In genomic region chr20:12978613-12979495, GRCh38 we compare ENCODE assay signal across 1 cellular context.
TF ChIP-seq lines count a peak whose summit lies in the region.

No MANE protein-coding gene starts in this region.

TF ChIP-seq in HepG2, 621 proteins besides CTCF, POLR2A, EP300 and RAD21 (continued from another document and continues in another):
- TF ChIP-seq TFAP4 (IDR thresholded peaks at IDR 0.05; ENCODE audit: borderline replicate concordance, low read depth) (0 out of 2 replicates have a peak, but pooled peaks have one; percentile 8), ZNF331 (CRISPR knock-in tag; IDR thresholded peaks at IDR 0.05) (peak; percentile 93; the same call in 1 of the 2 replicates), ZSCAN25 (CRISPR knock-in tag; IDR thresholded peaks at IDR 0.05) (no peak), ZNF850 (CRISPR knock-in tag; conservative IDR thresholded peaks at IDR 0.05) (no peak), ZBTB37 (CRISPR knock-in tag; IDR thresholded peaks at IDR 0.05) (peak; percentile 89; the same call in 1 of the 2 replicates), MNT (IDR thresholded peaks at IDR 0.05) (no peak), ZMYM3 (CRISPR knock-in tag; IDR thresholded peaks at IDR 0.05) (peak; percentile 36; the same call in 1 of the 2 replicates), NCOA1 (CRISPR knock-in tag; IDR thresholded peaks at IDR 0.05) (0 out of 2 replicates have a peak, but pooled peaks have one; percentile 73), ZNF883 (CRISPR knock-in tag; IDR thresholded peaks at IDR 0.05; ENCODE audit: not compliant biosample characterization) (no peak), ZNF670 (CRISPR knock-in tag; IDR thresholded peaks at IDR 0.05; ENCODE audit: borderline replicate concordance) (peak; percentile 67; the same call in 1 of the 2 replicates), ZNF710 (CRISPR knock-in tag; IDR thresholded peaks at IDR 0.05; ENCODE audit: borderline replicate concordance) (peak; percentile 86; the same call in 1 of the 2 replicates), BRD4 (CRISPR knock-in tag; IDR thresholded peaks at IDR 0.05) (peak; percentile 74; the same call in 1 of the 2 replicates), RFX5 (IDR thresholded peaks at IDR 0.05; ENCODE audit: low read depth, low read length) (no peak), HNRNPK (IDR thresholded peaks at IDR 0.05; ENCODE audit: low read depth, low read length, poor library complexity, severe bottlenecking) (no peak), SOX6 (IDR thresholded peaks at IDR 0.05) (no peak), SOX6 (CRISPR knock-in tag; IDR thresholded peaks at IDR 0.05) (peak; percentile 94), ZNF24 (IDR thresholded peaks at IDR 0.05) (no peak), THRA (CRISPR knock-in tag; IDR thresholded peaks at IDR 0.05; ENCODE audit: borderline replicate concordance) (peak; percentile 80; the same call in 1 of the 2 replicates), BCL3 (CRISPR knock-in tag; IDR thresholded peaks at IDR 0.05) (no peak), SRSF1 (optimal IDR thresholded peaks at IDR 0.05; ENCODE audit: low read depth, low read length) (no peak), ZNF362 (CRISPR knock-in tag; IDR thresholded peaks at IDR 0.05; ENCODE audit: borderline replicate concordance) (peak; percentile 73; the same call in 1 of the 2 replicates), ZNF614 (CRISPR knock-in tag; IDR thresholded peaks at IDR 0.05; ENCODE audit: borderline replicate concordance) (peak; percentile 95), KMT2B (CRISPR knock-in tag; IDR thresholded peaks at IDR 0.05) (0 out of 2 replicates have a peak, but pooled peaks have one; percentile 48), ZNF792 (CRISPR knock-in tag; IDR thresholded peaks at IDR 0.05) (peak; percentile 99), SMARCC2 (IDR thresholded peaks at IDR 0.05) (no peak), ONECUT2 (CRISPR knock-in tag; IDR thresholded peaks at IDR 0.05) (peak; percentile 74; the same call in 1 of the 2 replicates), SNRNP70 (IDR thresholded peaks at IDR 0.05; ENCODE audit: low read depth, low read length) (no peak), KAT7 (CRISPR knock-in tag; IDR thresholded peaks at IDR 0.05; ENCODE audit: borderline replicate concordance) (no peak), JARID2 (CRISPR knock-in tag; IDR thresholded peaks at IDR 0.05; ENCODE audit: insufficient replicate concordance) (no peak), TCF12 (IDR thresholded peaks at IDR 0.05) (no peak), TCF12 (CRISPR knock-in tag; IDR thresholded peaks at IDR 0.05) (0 out of 2 replicates have a peak, but pooled peaks have one; percentile 36), GZF1 (CRISPR knock-in tag; IDR thresholded peaks at IDR 0.05) (no peak), ZMYM2 (CRISPR knock-in tag; IDR thresholded peaks at IDR 0.05) (peak; percentile 88; the same call in 1 of the 2 replicates), IRF2 (CRISPR knock-in tag; IDR thresholded peaks at IDR 0.05) (peak; percentile 92), RBFOX2 (IDR thresholded peaks at IDR 0.05; ENCODE audit: low read depth, low read length) (0 out of 2 replicates have a peak, but pooled peaks have one; percentile 7), NFAT5 (CRISPR knock-in tag; IDR thresholded peaks at IDR 0.05) (no peak), ZNF644 (CRISPR knock-in tag; IDR thresholded peaks at IDR 0.05; ENCODE audit: low read depth) (peak; percentile 92), AHDC1 (CRISPR knock-in tag; IDR thresholded peaks at IDR 0.05; ENCODE audit: borderline replicate concordance) (peak; percentile 97)
